8 cellular contexts compared by ENCODE assay signal in the genomic region with DNA sequence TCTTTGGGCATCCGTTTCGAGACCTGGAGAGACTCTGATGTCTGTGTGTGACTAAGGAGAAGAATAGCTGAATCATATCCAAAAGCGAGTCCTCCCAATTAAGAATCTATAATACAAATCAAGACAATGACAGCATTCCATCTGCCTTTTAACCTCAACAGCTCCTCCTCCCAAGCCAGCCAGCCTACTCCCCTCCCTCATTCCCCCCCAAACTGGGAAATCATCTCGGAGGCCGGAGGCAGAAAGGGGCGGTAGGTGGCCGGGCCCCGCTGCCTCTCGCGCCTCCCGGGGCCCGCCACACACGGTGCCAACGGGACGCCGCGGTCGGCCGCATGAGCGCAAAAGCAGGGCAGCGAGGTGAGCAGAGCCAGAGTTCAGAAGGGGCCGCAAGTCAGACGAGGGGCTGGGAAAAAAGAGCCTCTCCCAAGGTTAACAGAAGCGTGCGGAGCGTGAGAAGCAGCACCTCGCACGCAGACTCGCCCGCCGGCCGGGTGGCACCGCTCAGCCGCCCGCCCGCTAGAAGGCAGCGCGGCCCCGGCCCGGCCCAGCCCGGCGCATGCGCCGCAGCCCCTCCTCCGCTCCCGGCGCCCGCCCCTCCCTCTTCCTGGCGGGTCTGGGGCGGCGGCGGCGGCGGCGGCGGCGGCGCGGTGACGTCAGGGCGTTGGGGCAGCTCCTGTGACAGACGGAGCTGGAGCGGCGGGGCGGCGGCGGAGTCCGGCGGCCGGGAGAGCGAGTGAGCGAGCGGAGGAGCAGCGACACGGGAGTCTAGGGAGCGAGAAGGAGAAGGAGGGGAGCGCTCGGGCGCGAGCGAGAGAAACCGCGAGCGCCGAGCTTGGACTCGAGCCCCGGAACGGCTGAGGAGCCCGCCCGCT. TPM values are rescaled to one million over a fixed set of nuclear protein-coding genes. Genes with fewer than 3 reads are reported as not detected.
A peak's percentile ranks its signal among the peaks of the same experiment; 100 is the strongest.
DNase-seq lines count a peak whose midpoint lies in the region; ATAC-seq and TF ChIP-seq lines count a peak whose summit lies in the region.

A gene (plus strand): TSS at position 681 of the 872 bp plus-strand sequence. CDS start 44,635 bp downstream, outside the sequence.

- H3K9me2 ChIP-seq in SU-DHL-6 (replicated peaks; ENCODE audit: insufficient read depth, low read length) = no peaks in the 10 kb centered on the region

- H3K4me1 Mint-ChIP-seq in HFFc6 (ENCODE audit: low read depth) = peaks cover 30% of the 10 kb centered on the region
- H3K4me1 Mint-ChIP-seq in activated naive CD8-positive, alpha-beta T cell treated with anti-CD3 and anti-CD28 coated beads, Interleukin-2, amount 10 ng/mL, durations not matched to agents 7 days and 5 days = peaks cover 21% of the 10 kb centered on the region

- peak within 1 kb of the TSS; percentile 92 for H3K4me3 Mint-ChIP-seq in HFFc6
- peak within 1 kb of the TSS; percentile 95 for H3K4me3 Mint-ChIP-seq in activated naive CD8-positive, alpha-beta T cell treated with anti-CD3 and anti-CD28 coated beads, Interleukin-2, amount 10 ng/mL, durations not matched to agents 7 days and 5 days

- no peaks in the 10 kb centered on the region for H3K9me3 ChIP-seq in SU-DHL-6 (ENCODE audit: insufficient read depth, low read length)
- H3K9me3 ChIP-seq in parathyroid adenoma (ENCODE audit: control insufficient read depth, low read length) = no peaks in the 10 kb centered on the region
- no peaks in the 10 kb centered on the region for H3K9me3 ChIP-seq in tibial artery

- H3K79me2 ChIP-seq in SU-DHL-6 (ENCODE audit: insufficient read depth, low read length) (peaks cover 44% of the 10 kb centered on the region), parathyroid adenoma (peaks cover 26% of the 10 kb centered on the region)

- H3K4me2 ChIP-seq in SU-DHL-6 (ENCODE audit: low read depth, low read length, poor library complexity, severe bottlenecking) (peak within 1 kb of the TSS; percentile 78), parathyroid adenoma (ENCODE audit: low read length) (peak within 1 kb of the TSS; percentile 97)

- POLR2A ChIA-PET in activated naive CD8-positive, alpha-beta T cell treated with anti-CD3 and anti-CD28 coated beads, Interleukin-2, amount 10 ng/mL, durations not matched to agents 7 days and 5 days (lab: Charles Lee) = interaction anchor here (1.0 to 2.2 kb wide), 6 partner anchors 13 to 200 kb away, joined by 3 to 16 read pairs (median 4); a partner anchor contains a TSS

- ATAC-seq in activated naive CD8-positive, alpha-beta T cell treated with anti-CD3 and anti-CD28 coated beads, Interleukin-2, amount 10 ng/mL, durations not matched to agents 7 days and 5 days (ENCODE audit: low read depth) = peak; percentile 82
- ATAC-seq in Right ventricle myocardium inferior = peak; percentile 95

- H3K9ac ChIP-seq in SU-DHL-6 (ENCODE audit: low read length) = peak within 1 kb of the TSS; percentile 99
- H3K9ac ChIP-seq in parathyroid adenoma = peak within 1 kb of the TSS; percentile 6

- H2AFZ ChIP-seq in SU-DHL-6 (ENCODE audit: low read depth, low read length, severe bottlenecking) = peak within 1 kb of the TSS; percentile 91
- H2AFZ ChIP-seq in parathyroid adenoma = peak within 1 kb of the TSS; percentile 88

- H3K27me3 Mint-ChIP-seq in HFFc6 (ENCODE audit: insufficient read depth) = no peaks in the 10 kb centered on the region
- H3K27me3 Mint-ChIP-seq in activated naive CD8-positive, alpha-beta T cell treated with anti-CD3 and anti-CD28 coated beads, Interleukin-2, amount 10 ng/mL, durations not matched to agents 7 days and 5 days = peaks cover 3% of the 10 kb centered on the region

- H3K4me3 ChIP-seq in GM08714 (ENCODE audit: low read length) (peak within 1 kb of the TSS; percentile 94), NB4 (ENCODE audit: low read depth, low read length) (peak within 1 kb of the TSS; percentile 81), SU-DHL-6 (ENCODE audit: insufficient read depth, low read length, poor library complexity, severe bottlenecking) (peak within 1 kb of the TSS; percentile 94), parathyroid adenoma (ENCODE audit: low read depth, low read length) (peak within 1 kb of the TSS; percentile 90), tibial artery (peak within 1 kb of the TSS; percentile 87 to 98)

- peak within 1 kb of the TSS; percentile 94 for H3K27ac Mint-ChIP-seq in HFFc6
- H3K27ac Mint-ChIP-seq in activated naive CD8-positive, alpha-beta T cell treated with anti-CD3 and anti-CD28 coated beads, Interleukin-2, amount 10 ng/mL, durations not matched to agents 7 days and 5 days = peak within 1 kb of the TSS; percentile 92

- peaks cover 12% of the 10 kb centered on the region for H3K36me3 Mint-ChIP-seq in HFFc6 (ENCODE audit: low read depth)
- peaks cover 10% of the 10 kb centered on the region for H3K36me3 Mint-ChIP-seq in activated naive CD8-positive, alpha-beta T cell treated with anti-CD3 and anti-CD28 coated beads, Interleukin-2, amount 10 ng/mL, durations not matched to agents 7 days and 5 days

- peak; percentile 87 for DNase-seq in HFFc6
- DNase-seq in NB4 (ENCODE audit: low read depth) = peak; percentile 89
- DNase-seq in activated naive CD8-positive, alpha-beta T cell treated with anti-CD3 and anti-CD28 coated beads, Interleukin-2, amount 10 ng/mL, durations not matched to agents 7 days and 5 days = peak; percentile 99
- peak; percentile 96 for DNase-seq in Right ventricle myocardium inferior (ENCODE audit: missing footprints)
- DNase-seq in tibial artery = peak; percentile 87 to 95

- H3K27me3 ChIP-seq in SU-DHL-6 (ENCODE audit: low read length) = no peaks in the 10 kb centered on the region
- no peaks in the 10 kb centered on the region for H3K27me3 ChIP-seq in parathyroid adenoma (ENCODE audit: control insufficient read depth, insufficient read depth, low read length)
- H3K27me3 ChIP-seq in tibial artery = no peaks in the 10 kb centered on the region

- H3K4me1 ChIP-seq in parathyroid adenoma = no peaks in the 10 kb centered on the region
- H3K4me1 ChIP-seq in tibial artery = peaks cover 0 to 41% (median 25%) of the 10 kb centered on the region in 4 donors

- peak; percentile 81 for TF ChIP-seq POLR2A in NB4 (IDR thresholded peaks at IDR 0.05; ENCODE audit: extremely low read depth, insufficient read length)

- peaks cover 20% of the 10 kb centered on the region for H4K20me1 ChIP-seq in SU-DHL-6 (ENCODE audit: low read depth, low read length)

- TF ChIP-seq CTCF in HFFc6 (IDR thresholded peaks at IDR 0.05) = no peak; the same call in 1 of the 2 replicates
- no peak for TF ChIP-seq CTCF in NB4 (IDR thresholded peaks at IDR 0.05; ENCODE audit: low read depth, low read length)
- TF ChIP-seq CTCF in SU-DHL-6 (IDR thresholded peaks at IDR 0.05; ENCODE audit: insufficient read depth, low read length, poor library complexity, severe bottlenecking) = no peak
- no peak for TF ChIP-seq CTCF in parathyroid adenoma (IDR thresholded peaks at IDR 0.05)
- TF ChIP-seq CTCF in tibial artery (IDR thresholded peaks at IDR 0.05) = no peak

- H3K27ac ChIP-seq in SU-DHL-6 (ENCODE audit: low read depth, low read length) = peak within 1 kb of the TSS; percentile 82
- H3K27ac ChIP-seq in parathyroid adenoma = peak within 1 kb of the TSS; percentile 76
- peak within 1 kb of the TSS; percentile 97 to 100 for H3K27ac ChIP-seq in tibial artery

- no peaks in the 10 kb centered on the region for H3K9me3 Mint-ChIP-seq in HFFc6
- H3K9me3 Mint-ChIP-seq in activated naive CD8-positive, alpha-beta T cell treated with anti-CD3 and anti-CD28 coated beads, Interleukin-2, amount 10 ng/mL, durations not matched to agents 7 days and 5 days = no peaks in the 10 kb centered on the region

- H3K36me3 ChIP-seq in SU-DHL-6 (ENCODE audit: low read length) (no peaks in the 10 kb centered on the region), parathyroid adenoma (ENCODE audit: control insufficient read depth, insufficient read depth, low read length) (no peaks in the 10 kb centered on the region), tibial artery (no peaks in the 10 kb centered on the region)

- H3F3A ChIP-seq in SU-DHL-6 (ENCODE audit: insufficient read depth) = no peaks in the 10 kb centered on the region

- intact Hi-C loops in Right ventricle myocardium inferior (cut with DNase I) (loop anchor here (1.0 to 10.0 kb wide), 3 partner anchors 44 to 108 kb away; a partner anchor contains a TSS), tibial artery (cut with DNase I; ENCODE audit: low total_unique reads) (loop anchor here (5.0 kb wide), 2 partner anchors 81 to 94 kb away; a partner anchor contains a TSS)

RNA-seq across cellular contexts. Expression of the gene that starts here (rescaled TPM):
- total RNA-seq in HFFc6 (2021; fragmentation: NEBNext Ultra II Directional; extraction: Animal tissue kit (Norgen Biotek cat#: 25700)) = 100 to 1,000 TPM; 159 to 186 (median 167) TPM
- total RNA-seq in activated naive CD8-positive, alpha-beta T cell treated with anti-CD3 and anti-CD28 coated beads, Interleukin-2, amount 10 ng/mL, durations not matched to agents 7 days and 5 days = 100 to 1,000 TPM; 151 to 171 TPM
- total RNA-seq in Right ventricle myocardium inferior = 115 TPM

Comparison
In these comparisons a context has a peak if more than half of its experiments do, and no peak if none do; other contexts are left out.
1. Peak in every context shown above with its lines: DNase-seq, ATAC-seq, H3K4me3 ChIP-seq and H3K27ac ChIP-seq.